Comparison of ENCODE assay signal across 20 cellular contexts in the genomic region with DNA sequence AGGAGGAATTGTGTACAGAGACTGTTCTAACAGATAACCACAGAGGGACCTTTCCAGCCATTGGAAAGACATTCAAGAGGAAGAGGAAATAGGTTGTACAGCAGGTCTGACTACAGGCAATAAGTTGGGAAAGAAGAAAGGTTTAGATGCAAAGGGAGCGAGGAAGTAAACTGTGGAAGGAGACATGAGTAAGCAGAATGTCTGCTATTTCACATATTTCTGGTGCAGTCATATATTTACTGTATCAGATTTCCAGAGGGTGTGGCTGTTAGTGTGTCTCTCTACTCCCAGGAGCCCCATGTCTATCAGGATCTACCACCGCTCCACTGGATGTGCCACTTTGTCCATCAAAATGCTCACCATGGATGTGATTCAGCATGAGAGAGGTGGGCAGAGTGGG. TPM values are rescaled to one million over a fixed set of nuclear protein-coding genes. Genes with fewer than 3 reads are reported as not detected.
DNase-seq lines count a peak whose midpoint lies in the region; ATAC-seq, FAIRE-seq and TF ChIP-seq lines count a peak whose summit lies in the region.
"Had no signal": no experiment of that assay in that cellular context is flagged by ENCODE, and none has a peak within 500 bp of the region (broad histone marks: within the 10 kb centered on the region; RNA-seq: fewer than 3 reads in every experiment).

No MANE protein-coding gene starts in this region.

- 33% methylated on average over 2 of the region's 2 CpGs for WGBS in K562 (ENCODE audit: insufficient coverage, low coverage, missing lambda C conversion rate)
- WGBS in hepatocyte (ENCODE audit: low lambda C conversion rate, missing lambda C conversion rate), result 86% methylated on average over 2 of the region's 2 CpGs

- H4K20me1 ChIP-seq in K562 (replicated peaks; ENCODE audit: control insufficient read depth, insufficient read depth, low read length) (no peaks in the 10 kb centered on the region), hepatocyte (ENCODE audit: insufficient read depth, poor library complexity, severe bottlenecking) (no peaks in the 10 kb centered on the region)

- H3K27ac ChIP-seq in K562 (ENCODE audit: extremely low read depth, low read depth, low read length), result peak overlapping the region; percentile 38; the same call in 1 of the 3 replicates
- peak overlapping the region; percentile 55 for H3K27ac ChIP-seq in hepatocyte
- H3K27ac ChIP-seq: vagina had no signal

- no peak for TF ChIP-seq CTCF in HFFc6 (IDR thresholded peaks at IDR 0.05)
- TF ChIP-seq CTCF in K562 (IDR thresholded peaks at IDR 0.05 in 2 of 3, conservative IDR thresholded peaks at IDR 0.05 in 1 of 3; ENCODE audit: insufficient read depth in 2 of 3, low read depth in 1 of 3, low read length in 3 of 3), result no peak
- no peak for TF ChIP-seq CTCF in hepatocyte (IDR thresholded peaks at IDR 0.05; ENCODE audit: poor library complexity)

- no peak for TF ChIP-seq EP300 in K562 (IDR thresholded peaks at IDR 0.05; ENCODE audit: low read length)

- H3K36me3 ChIP-seq in K562 (ENCODE audit: control insufficient read depth, insufficient read depth, low read length) (peaks cover 50% of the 10 kb centered on the region), hepatocyte (replicated peaks; ENCODE audit: insufficient read depth, low read depth) (no peaks in the 10 kb centered on the region)

- H3K4me2 ChIP-seq in K562 (ENCODE audit: insufficient read depth, low read length) (peak overlapping the region; percentile 9; the same call in 1 of the 2 replicates), hepatocyte (no peak overlapping the region)

- TF ChIP-seq POLR2A in K562 (conservative IDR thresholded peaks at IDR 0.05), result no peak

- peak overlapping the region; percentile 59 for H3K27ac Mint-ChIP-seq in HFFc6
- H3K27ac Mint-ChIP-seq: activated CD4-positive, alpha-beta T cell treated with anti-CD3 and anti-CD28 coated beads, Interleukin-2, amount 10 ng/mL, durations not matched to agents 7 days and 5 days; natural killer cell treated with Interleukin-12 subunit alpha and Interleukin-12 subunit beta and Interleukin-15 and Interleukin-18, amount 100 ng/mL, for 72 hours had no signal

- no TSS peak for BruUV-seq in K562 (replicated peaks; lab: Mats Ljungman, UMichigan)

- DNase-seq in AG20443 (ENCODE audit: low spot score), result peak; percentile 32
- peak; percentile 32 for DNase-seq in HFFc6
- peak in 1 of 4 experiments; percentile 22 for DNase-seq in K562 (ENCODE audit: extremely low read depth in 1 of 4, low spot score in 3 of 4)
- no peak for DNase-seq in hepatocyte (ENCODE audit: low spot score)
- DNase-seq in T1000 (lab: John Stamatoyannopoulos, UW), result no peak
- no peak for DNase-seq in NCI-H748 treated with DMSO at 0.1 percent for 48 hours (lab: John Stamatoyannopoulos, UW)
- no peak for DNase-seq in D341Med (ENCODE audit: low spot score)
- DNase-seq: activated CD4-positive, alpha-beta T cell treated with anti-CD3 and anti-CD28 coated beads, Interleukin-2, amount 10 ng/mL, durations not matched to agents 7 days and 5 days; activated T-cell treated with anti-CD3 and anti-CD28 coated beads, Interleukin-2, amount 50 U/mL, for 48 hours; aorta; CD4-positive, CD25-positive, alpha-beta regulatory T cell; effector memory CD4-positive, alpha-beta T cell; GF-D8; hypothalamus; NCI-H2081; retina; SHP77 treated with DMSO at 0.1 percent for 48 hours had no signal

- CTCF ChIA-PET in K562 (lab: Yijun Ruan, JAX; ENCODE audit: low intra/inter-chr PET ratio), result interaction anchor here (0.5 to 0.7 kb wide), 2 partner anchors 479 to 710 kb away, joined by 3 to 4 read pairs; no protein-coding TSS in a partner anchor

- H3K36me3 Mint-ChIP-seq in HFFc6 (ENCODE audit: low read depth), result no peaks in the 10 kb centered on the region

- peak; percentile 74 for ATAC-seq in K562
- no peak for ATAC-seq in GM21515 (IDR thresholded peaks at IDR 0.05; ENCODE audit: unreplicated experiment)
- ATAC-seq: natural killer cell treated with Interleukin-12 subunit alpha and Interleukin-12 subunit beta and Interleukin-15 and Interleukin-18, amount 100 ng/mL, for 72 hours had no signal

- intact Hi-C loops in K562 (cut with micrococcal nuclease), result loop anchor here (2.0 kb wide), 1 partner anchor 266 kb away; no protein-coding TSS in a partner anchor

- H3K79me2 ChIP-seq in K562 (ENCODE audit: control insufficient read depth, insufficient read depth, low read length) (no peaks in the 10 kb centered on the region), hepatocyte (no peaks in the 10 kb centered on the region)

- no peaks in the 10 kb centered on the region for H3K27me3 ChIP-seq in K562 (ENCODE audit: control insufficient read depth in 2 of 2, insufficient read depth in 2 of 2, low read length in 2 of 2)
- no peaks in the 10 kb centered on the region for H3K27me3 ChIP-seq in hepatocyte
- H3K27me3 ChIP-seq: vagina had no signal

- H3K9me3 ChIP-seq in K562 (replicated peaks; ENCODE audit: control insufficient read depth, insufficient read depth, low read depth, low read length), result no peaks in the 10 kb centered on the region; the same call in 1 of the 2 replicates
- no peaks in the 10 kb centered on the region for H3K9me3 ChIP-seq in hepatocyte (ENCODE audit: low read depth)
- H3K9me3 ChIP-seq: vagina had no signal

- TF ChIP-seq RAD21 in K562 (CRISPR knock-in tag; conservative IDR thresholded peaks at IDR 0.05 in 1 of 2, IDR thresholded peaks at IDR 0.05 in 1 of 2), result no peak

- no peak overlapping the region for H3K4me3 Mint-ChIP-seq in HFFc6
- H3K4me3 Mint-ChIP-seq: activated CD4-positive, alpha-beta T cell treated with anti-CD3 and anti-CD28 coated beads, Interleukin-2, amount 10 ng/mL, durations not matched to agents 7 days and 5 days; CD4-positive, CD25-positive, alpha-beta regulatory T cell; natural killer cell treated with Interleukin-12 subunit alpha and Interleukin-12 subunit beta and Interleukin-15 and Interleukin-18, amount 100 ng/mL, for 72 hours had no signal

- H2AFZ ChIP-seq in K562 (ENCODE audit: low read depth, low read length), result no peak overlapping the region
- H2AFZ ChIP-seq in hepatocyte, result no peak overlapping the region

- H3K27me3 Mint-ChIP-seq in HFFc6 (ENCODE audit: insufficient read depth), result no peaks in the 10 kb centered on the region
- H3K27me3 Mint-ChIP-seq: activated CD4-positive, alpha-beta T cell treated with anti-CD3 and anti-CD28 coated beads, Interleukin-2, amount 10 ng/mL, durations not matched to agents 7 days and 5 days; CD4-positive, CD25-positive, alpha-beta regulatory T cell; natural killer cell treated with Interleukin-12 subunit alpha and Interleukin-12 subunit beta and Interleukin-15 and Interleukin-18, amount 100 ng/mL, for 72 hours had no signal

- POLR2A ChIA-PET in K562 (lab: Yijun Ruan, JAX), result no interaction called here

- peaks cover 0 to 8% of the 10 kb centered on the region in 2 experiments; a peak in 3 of 5 replicates for H3K4me1 ChIP-seq in K562 (replicated peaks in 1 of 2; ENCODE audit: control insufficient read depth in 2 of 2, insufficient read depth in 2 of 2, low read length in 2 of 2)
- H3K4me1 ChIP-seq in hepatocyte (ENCODE audit: insufficient read depth), result peaks cover 4% of the 10 kb centered on the region
- H3K4me1 ChIP-seq: vagina had no signal

- no peaks in the 10 kb centered on the region for H3K9me1 ChIP-seq in K562 (ENCODE audit: control insufficient read depth, insufficient read depth, low read length)

- H3K9me2 ChIP-seq in hepatocyte (replicated peaks; ENCODE audit: insufficient read depth), result no peaks in the 10 kb centered on the region

- in situ Hi-C loops in K562 (cut with MboI), result no loop called here

- H3K4me1 Mint-ChIP-seq in HFFc6 (ENCODE audit: low read depth), result peaks cover 36% of the 10 kb centered on the region
- H3K4me1 Mint-ChIP-seq: activated CD4-positive, alpha-beta T cell treated with anti-CD3 and anti-CD28 coated beads, Interleukin-2, amount 10 ng/mL, durations not matched to agents 7 days and 5 days; CD4-positive, CD25-positive, alpha-beta regulatory T cell had no signal

- no peak overlapping the region for H3K9ac ChIP-seq in K562 (ENCODE audit: insufficient read depth in 1 of 2, low read depth in 2 of 2, low read length in 2 of 2)

- H3K4me3 ChIP-seq in K562, result no peak overlapping the region
- no peak overlapping the region for H3K4me3 ChIP-seq in hepatocyte
- H3K4me3 ChIP-seq: vagina had no signal

- H3K9me3 Mint-ChIP-seq in HFFc6, result no peaks in the 10 kb centered on the region
- H3K9me3 Mint-ChIP-seq: activated CD4-positive, alpha-beta T cell treated with anti-CD3 and anti-CD28 coated beads, Interleukin-2, amount 10 ng/mL, durations not matched to agents 7 days and 5 days; CD4-positive, CD25-positive, alpha-beta regulatory T cell; natural killer cell treated with Interleukin-12 subunit alpha and Interleukin-12 subunit beta and Interleukin-15 and Interleukin-18, amount 100 ng/mL, for 72 hours had no signal

- FAIRE-seq in K562 (lab: Jason Lieb, UNC), result no peak

TF ChIP-seq in K562, 482 proteins besides CTCF, POLR2A, EP300 and RAD21 (continues in another document):
- TF ChIP-seq MEIS2 (IDR thresholded peaks at IDR 0.05; ENCODE audit: partially characterized antibody), result peak; percentile 16
- peak; percentile 83 for TF ChIP-seq C11orf30 (IDR thresholded peaks at IDR 0.05; ENCODE audit: low read depth)
- TF ChIP-seq ZNF354B (CRISPR knock-in tag; IDR thresholded peaks at IDR 0.05), result no peak
- peak; percentile 52; the same call in 1 of the 2 replicates for TF ChIP-seq MAFF (IDR thresholded peaks at IDR 0.05; ENCODE audit: low read length)
- 0 out of 2 replicates have a peak, but pooled peaks have one; percentile 22 for TF ChIP-seq DPF2 (IDR thresholded peaks at IDR 0.05)

RNA-seq across cellular contexts. Expression of gene MRS2, which starts 25.9 kb away (rescaled TPM):
- 10 to 100 TPM; 14.7 to 21.1 (median 16.9) TPM for total RNA-seq in HFFc6 (2021; fragmentation: NEBNext Ultra II Directional; extraction: Animal tissue kit (Norgen Biotek cat#: 25700))
- 25.6 and 50.4 TPM in 2 replicates for total RNA-seq in K562 (2011; cell fraction: chromatin; rRNA removed; ENCODE audit: low replicate concordance)
- 25.7 and 29.5 TPM in 2 replicates for total RNA-seq in K562 (2011; cell fraction: nucleolus; rRNA removed)
- total RNA-seq in K562 (2011; cell fraction: nucleoplasm; rRNA removed), result 41.1 and 64.7 TPM in 2 replicates
- total RNA-seq in K562 (2014; rRNA removed) (34.4 and 34.8 TPM in 2 replicates), K562 (2014; rRNA removed; fragmentation: Illumina TruSeq; extraction: Trizol) (54.7 and 57.8 TPM in 2 replicates), K562 (2015; rRNA removed; fragmentation: Illumina TruSeq; extraction: Trizol) (45.8 and 48.1 TPM in 2 replicates), K562 (2021) (55.0 and 57.5 TPM in 2 replicates), hepatocyte (33.7 and 34.1 TPM in 2 replicates)
- polyA plus RNA-seq in K562 (2011; rRNA removed) (44.8 and 57.9 TPM in 2 replicates), K562 (2014; fragmentation: Illumina TruSeq; extraction: Trizol) (43.0 and 47.0 TPM in 2 replicates), K562 (2014; fragmentation: Nextera tagmentation; extraction: Ambion mirVana) (10 to 100 TPM; 14.6 to 23.6 TPM), K562 (2014; rRNA removed) (49.0 and 50.0 TPM in 2 replicates), hepatocyte (21.9 and 29.0 TPM in 2 replicates)
- polyA plus RNA-seq in K562 (2011; cell fraction: cytosol; rRNA removed), result 34.2 and 47.8 TPM in 2 replicates
- 31.0 and 39.7 TPM in 2 replicates for polyA plus RNA-seq in K562 (2011; cell fraction: nucleus; rRNA removed)
- 34.3 and 36.0 TPM in 2 replicates for polyA plus RNA-seq in K562 (2012)
- 60.6 and 65.0 TPM in 2 replicates for polyA minus RNA-seq in K562 (2011; rRNA and poly(A)+ RNA removed)
- polyA minus RNA-seq in K562 (2011; cell fraction: cytosol; rRNA and poly(A)+ RNA removed), result 34.3 and 41.7 TPM in 2 replicates
- polyA minus RNA-seq in K562 (2011; cell fraction: nucleus; rRNA and poly(A)+ RNA removed), result 24.8 and 34.5 TPM in 2 replicates

Comparison
In these comparisons a context has a peak if more than half of its experiments do, and no peak if none do; other contexts are left out.
1. DNase-seq: peak in AG20443 (single experiment) and HFFc6 (single experiment); none in hepatocyte (single experiment), T1000 (single experiment), NCI-H748 treated with DMSO at 0.1 percent for 48 hours (single experiment) and D341Med (single experiment).